Comparison of ENCODE assay signal across 5 cellular contexts in the genomic region with DNA sequence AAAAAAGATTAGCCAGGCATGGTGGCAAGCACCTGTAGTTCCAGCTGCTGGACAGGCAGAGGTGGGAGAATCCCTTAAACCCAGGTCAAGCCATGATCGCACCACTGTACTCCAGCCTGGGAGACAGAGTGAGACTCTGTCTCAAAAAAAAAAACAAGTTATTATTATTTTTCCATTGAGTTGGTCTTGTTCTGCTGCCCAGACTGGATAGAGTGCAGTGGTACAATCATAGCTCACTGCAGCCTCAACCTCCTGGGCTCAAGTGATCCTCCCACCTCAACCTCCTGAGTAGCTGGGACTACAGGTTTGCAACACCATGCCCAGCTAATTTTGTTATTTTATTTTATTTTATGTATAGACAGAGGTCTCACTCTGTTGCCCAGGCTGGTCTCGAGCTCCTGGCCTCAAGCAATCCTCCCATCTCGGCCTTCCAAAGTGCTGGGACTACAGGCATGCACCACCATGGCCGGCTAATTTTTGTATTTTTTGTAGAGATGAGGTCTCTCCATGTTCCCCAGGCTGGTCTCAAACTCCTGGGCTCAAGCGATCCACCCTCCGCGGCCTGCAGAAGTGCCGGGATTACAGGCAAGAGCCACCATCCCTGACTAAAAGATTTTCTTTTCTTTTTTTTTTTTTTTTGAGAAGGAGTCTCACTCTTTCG. TPM values are rescaled to one million over a fixed set of nuclear protein-coding genes. Genes with fewer than 3 reads are reported as not detected.
DNase-seq lines count a peak whose midpoint lies in the region; ATAC-seq, FAIRE-seq and TF ChIP-seq lines count a peak whose summit lies in the region.
"Not testable (repeated sequence)": the region's sequence is repeated elsewhere in the genome, so short reads cannot be mapped to it uniquely, and the experiment has no call there.

No MANE protein-coding gene starts in this region.

- POLR2A ChIA-PET in RWPE1 (lab: Yijun Ruan, JAX; ENCODE audit: low non-redundant PET) (interaction anchor here (0.7 kb wide), 1 partner anchor 90 kb away, joined by 6 read pairs; no protein-coding TSS in a partner anchor), HepG2 (lab: Yijun Ruan, JAX) (interaction anchor here (1.0 to 1.2 kb wide), 2 partner anchors 11 to 18 kb away, joined by 3 read pairs; no protein-coding TSS in a partner anchor)

- peak overlapping the region; percentile 15 for H3K27ac Mint-ChIP-seq in activated CD8-positive, alpha-beta memory T cell treated with anti-CD3 and anti-CD28 coated beads, Interleukin-2, amount 10 ng/mL, durations not matched to agents 7 days and 5 days
- H3K27ac Mint-ChIP-seq in chondrocyte (ENCODE audit: unreplicated experiment), result peak overlapping the region; percentile 22

- WGBS in HepG2 (ENCODE audit: low lambda C conversion rate), result 95% methylated on average over 9 of the region's 9 CpGs
- WGBS in sigmoid colon, 2 donors, result 97% methylated on average over 9 of the region's 9 CpGs

- not testable (repeated sequence) for TF ChIP-seq CTCF in RWPE1 (conservative IDR thresholded peaks at IDR 0.05; ENCODE audit: low read depth); chondrocyte (IDR thresholded peaks at IDR 0.05); HepG2 (CRISPR knock-in tag; IDR thresholded peaks at IDR 0.05); sigmoid colon (IDR thresholded peaks at IDR 0.05)

- CTCF ChIA-PET in RWPE1 (lab: Yijun Ruan, JAX), result interaction anchor here (0.5 to 1.1 kb wide), 4 partner anchors 354 to 632 kb away, joined by 3 to 11 read pairs (median 6); no protein-coding TSS in a partner anchor
- CTCF ChIA-PET in activated CD8-positive, alpha-beta memory T cell treated with anti-CD3 and anti-CD28 coated beads, Interleukin-2, amount 10 ng/mL, durations not matched to agents 7 days and 5 days (lab: Charles Lee), result interaction anchor here (0.6 to 0.7 kb wide), 3 partner anchors 84 to 686 kb away, joined by 3 read pairs; no protein-coding TSS in a partner anchor
- CTCF ChIA-PET in HepG2 (lab: Yijun Ruan, JAX; ENCODE audit: low intra/inter-chr PET ratio, low total read pairs), result not testable (repeated sequence)

- not testable (repeated sequence) for TF ChIP-seq POLR2A in HepG2 (IDR thresholded peaks at IDR 0.05; ENCODE audit: insufficient read depth in 1 of 2, low read depth in 2 of 2, low read length in 2 of 2); sigmoid colon (IDR thresholded peaks at IDR 0.05)

- intact Hi-C loops in HepG2 (cut with micrococcal nuclease; ENCODE audit: unreplicated experiment); sigmoid colon (cut with DNase I): not testable (repeated sequence)

- H3K27me3 ChIP-seq in HepG2 (ENCODE audit: control insufficient read depth in 1 of 2, insufficient read depth in 2 of 2, low read length in 2 of 2); sigmoid colon: not testable (repeated sequence)

- not testable (repeated sequence) for H3K79me2 ChIP-seq in HepG2 (ENCODE audit: insufficient read depth, low read length)

- H3K4me1 Mint-ChIP-seq in activated CD8-positive, alpha-beta memory T cell treated with anti-CD3 and anti-CD28 coated beads, Interleukin-2, amount 10 ng/mL, durations not matched to agents 7 days and 5 days; chondrocyte (ENCODE audit: low read depth): not testable (repeated sequence)

- not testable (repeated sequence) for H4K20me1 ChIP-seq in HepG2 (ENCODE audit: insufficient read depth, low read length)

- H3K4me3 ChIP-seq in HepG2 (replicated peaks in 1 of 3; ENCODE audit: insufficient read depth in 1 of 3, low read depth in 2 of 3, low read length in 3 of 3); sigmoid colon: not testable (repeated sequence)

- in situ Hi-C loops in HepG2 (cut with HindIII; ENCODE audit: extremely low pct_ligation_motif_present, low pct_unique_long_range_greater_than_20kb), result not testable (repeated sequence)

- FAIRE-seq in HepG2 (lab: Jason Lieb, UNC), result not testable (repeated sequence)

- not testable (repeated sequence) for H3K9me3 Mint-ChIP-seq in activated CD8-positive, alpha-beta memory T cell treated with anti-CD3 and anti-CD28 coated beads, Interleukin-2, amount 10 ng/mL, durations not matched to agents 7 days and 5 days (ENCODE audit: low read depth); chondrocyte (ENCODE audit: low read depth)

- not testable (repeated sequence) for H3K9ac ChIP-seq in HepG2 (ENCODE audit: insufficient read depth, low read depth, low read length)

- H3K4me1 ChIP-seq in HepG2 (ENCODE audit: insufficient read depth, low read length); sigmoid colon: not testable (repeated sequence)

- not testable (repeated sequence) for H3K4me3 Mint-ChIP-seq in activated CD8-positive, alpha-beta memory T cell treated with anti-CD3 and anti-CD28 coated beads, Interleukin-2, amount 10 ng/mL, durations not matched to agents 7 days and 5 days; chondrocyte (ENCODE audit: unreplicated experiment)

- not testable (repeated sequence) for BruUV-seq in HepG2 (replicated peaks; lab: Mats Ljungman, UMichigan)

- 0 out of 2 replicates have a peak overlapping the region, but pooled peaks have one; percentile 33 for H3K27ac ChIP-seq in RWPE1
- H3K27ac ChIP-seq in HepG2 (ENCODE audit: extremely low read length, insufficient read depth, low read length); sigmoid colon: not testable (repeated sequence)

- TF ChIP-seq EP300 in HepG2 (IDR thresholded peaks at IDR 0.05; ENCODE audit: low read depth in 2 of 2, low read length in 2 of 2); HepG2 (CRISPR knock-in tag; IDR thresholded peaks at IDR 0.05; ENCODE audit: borderline replicate concordance); sigmoid colon (IDR thresholded peaks at IDR 0.05): not testable (repeated sequence)

- DNase-seq in RWPE1 (ENCODE audit: low spot score); activated CD8-positive, alpha-beta memory T cell treated with anti-CD3 and anti-CD28 coated beads, Interleukin-2, amount 10 ng/mL, durations not matched to agents 7 days and 5 days; chondrocyte (ENCODE audit: low spot score); HepG2 (ENCODE audit: low spot score): not testable (repeated sequence)
- peak; percentile 47 for DNase-seq in sigmoid colon

- not testable (repeated sequence) for H3K9me3 ChIP-seq in HepG2 (ENCODE audit: low read length); sigmoid colon

- not testable (repeated sequence) for H3K27me3 Mint-ChIP-seq in activated CD8-positive, alpha-beta memory T cell treated with anti-CD3 and anti-CD28 coated beads, Interleukin-2, amount 10 ng/mL, durations not matched to agents 7 days and 5 days; chondrocyte (ENCODE audit: low read depth)

- H3K36me3 ChIP-seq in HepG2 (replicated peaks in 1 of 2; ENCODE audit: control insufficient read depth in 1 of 2, insufficient read depth in 2 of 2, low read length in 2 of 2) (peaks cover 4 to 21% of the 10 kb centered on the region in 2 experiments; a peak in 3 of 5 replicates), sigmoid colon (peaks cover 0 to 11% (median 1%) of the 10 kb centered on the region in 4 donors)

- not testable (repeated sequence) for ATAC-seq in activated CD8-positive, alpha-beta memory T cell treated with anti-CD3 and anti-CD28 coated beads, Interleukin-2, amount 10 ng/mL, durations not matched to agents 7 days and 5 days
- peak; percentile 17 for ATAC-seq in HepG2

- TF ChIP-seq RAD21 in HepG2 (CRISPR knock-in tag; IDR thresholded peaks at IDR 0.05), result not testable (repeated sequence)

- peaks cover 26% of the 10 kb centered on the region for H3K36me3 Mint-ChIP-seq in activated CD8-positive, alpha-beta memory T cell treated with anti-CD3 and anti-CD28 coated beads, Interleukin-2, amount 10 ng/mL, durations not matched to agents 7 days and 5 days
- H3K36me3 Mint-ChIP-seq in chondrocyte (ENCODE audit: low read depth), result not testable (repeated sequence)

- H3K4me2 ChIP-seq in HepG2 (ENCODE audit: low read depth, low read length), result not testable (repeated sequence)

- not testable (repeated sequence) for H2AFZ ChIP-seq in HepG2 (ENCODE audit: low read length)

TF ChIP-seq in HepG2, 621 proteins besides CTCF, POLR2A, EP300 and RAD21:
- TF ChIP-seq POLR2G (IDR thresholded peaks at IDR 0.05; ENCODE audit: low read depth, low read length), result 0 out of 2 replicates have a peak, but pooled peaks have one; percentile 12

RNA-seq across cellular contexts. Expression of gene ZNF217, which starts 31.4 kb away (rescaled TPM):
- total RNA-seq in activated CD8-positive, alpha-beta memory T cell treated with anti-CD3 and anti-CD28 coated beads, Interleukin-2, amount 10 ng/mL, durations not matched to agents 7 days and 5 days, result 10 to 100 TPM; 80.2 to 81.9 TPM
- 26.9 to 28.7 TPM (median 27.0 TPM) in 3 replicates for total RNA-seq in chondrocyte
- total RNA-seq in HepG2 (2016; rRNA removed; fragmentation: Illumina TruSeq; extraction: Trizol), result 29.8 and 65.0 TPM in 2 replicates
- 3.8 and 3.9 TPM in 2 replicates for total RNA-seq in HepG2 (2016; cell fraction: cytosol; rRNA removed; fragmentation: Illumina TruSeq; extraction: Trizol; ENCODE audit: low read depth)
- 30.1 and 52.5 TPM in 2 replicates for total RNA-seq in HepG2 (2016; cell fraction: insoluble cytoplasmic fraction; rRNA removed; fragmentation: Illumina TruSeq; extraction: Trizol)
- 17.5 and 18.9 TPM in 2 replicates for total RNA-seq in HepG2 (2016; cell fraction: membrane; rRNA removed; fragmentation: Illumina TruSeq; extraction: Trizol)
- total RNA-seq in HepG2 (2016; cell fraction: nucleus; rRNA removed; fragmentation: Illumina TruSeq; extraction: Trizol), result 46.4 and 49.3 TPM in 2 replicates
- polyA plus RNA-seq in HepG2 (2011; rRNA removed), result 22.3 and 23.7 TPM in 2 replicates
- polyA plus RNA-seq in HepG2 (2011; cell fraction: cytosol; rRNA removed), result 16.1 and 20.6 TPM in 2 replicates
- polyA plus RNA-seq in HepG2 (2011; cell fraction: nucleus; rRNA removed), result 28.1 and 34.2 TPM in 2 replicates
- polyA plus RNA-seq in HepG2 (2012), result 30.6 and 41.2 TPM in 2 replicates
- 0.85 and 1.1 TPM in 2 replicates for polyA plus RNA-seq in HepG2 (2016; cell fraction: cytosol; fragmentation: Illumina TruSeq; extraction: Trizol; ENCODE audit: low read depth)
- polyA plus RNA-seq in HepG2 (2016; cell fraction: insoluble cytoplasmic fraction; fragmentation: Illumina TruSeq; extraction: Trizol; ENCODE audit: low read depth), result 50.4 and 54.5 TPM in 2 replicates
- polyA plus RNA-seq in HepG2 (2016; cell fraction: membrane; fragmentation: Illumina TruSeq; extraction: Trizol; ENCODE audit: low read depth), result 5.7 and 6.3 TPM in 2 replicates
- 66.7 and 71.5 TPM in 2 replicates for polyA plus RNA-seq in HepG2 (2016; cell fraction: nucleus; fragmentation: Illumina TruSeq; extraction: Trizol; ENCODE audit: insufficient read depth, low read depth)
- polyA minus RNA-seq in HepG2 (2011; rRNA and poly(A)+ RNA removed; ENCODE audit: low replicate concordance), result 13.5 and 82.3 TPM in 2 replicates
- 62.7 and 65.9 TPM in 2 replicates for polyA minus RNA-seq in HepG2 (2011; cell fraction: cytosol; rRNA and poly(A)+ RNA removed)
- polyA minus RNA-seq in HepG2 (2011; cell fraction: nucleus; rRNA and poly(A)+ RNA removed), result 63.2 and 86.3 TPM in 2 replicates
- 10 to 100 TPM; 11.4 to 20.2 (median 15.9) TPM for total RNA-seq in sigmoid colon
- 10 to 100 TPM; 17.6 to 27.0 (median 21.0) TPM for polyA plus RNA-seq in sigmoid colon
